8 cellular contexts compared by ENCODE assay signal in the genomic region with DNA sequence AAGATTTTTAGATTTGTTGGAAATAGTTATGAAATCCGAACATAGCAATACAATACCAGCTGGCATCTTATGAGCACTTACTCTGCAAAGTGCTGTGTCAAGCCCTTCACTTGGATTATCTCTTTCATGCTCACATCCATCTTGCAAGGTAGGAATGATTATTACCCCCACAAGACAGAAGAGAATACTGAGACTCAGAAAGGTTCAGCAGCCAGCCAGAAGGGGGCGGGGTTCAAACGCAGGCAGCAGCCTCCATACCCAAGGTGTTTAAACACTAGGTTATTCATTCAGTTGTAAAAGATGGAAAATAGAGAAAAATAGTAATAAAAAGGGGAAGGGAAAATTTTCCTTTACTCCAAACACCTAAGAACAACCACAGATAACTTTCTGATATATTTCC.
DNase-seq lines count a peak whose midpoint lies in the region; ATAC-seq and TF ChIP-seq lines count a peak whose summit lies in the region.
"Had no signal": no experiment of that assay in that cellular context is flagged by ENCODE, and none has a peak within 500 bp of the region (broad histone marks: within the 10 kb centered on the region; RNA-seq: fewer than 3 reads in every experiment).

No MANE protein-coding gene starts in this region.

- DNase-seq in RWPE2 (ENCODE audit: low spot score) (no peak), right lobe of liver (no peak)
- DNase-seq in effector memory CD8-positive, alpha-beta T cell: no peak

- intact Hi-C loops in right lobe of liver (cut with DNase I): no loop called here

- H3K9me3 ChIP-seq in RWPE2 (ENCODE audit: severe bottlenecking) (no peaks in the 10 kb centered on the region), right lobe of liver (no peaks in the 10 kb centered on the region)

- H3K4me3 ChIP-seq in RWPE2 (ENCODE audit: severe bottlenecking) (no peak overlapping the region), right lobe of liver (no peak overlapping the region)

- no peak overlapping the region for H3K27ac ChIP-seq in RWPE2 (ENCODE audit: poor library complexity, severe bottlenecking)
- no peak overlapping the region for H3K27ac ChIP-seq in right lobe of liver

- H3K4me1 Mint-ChIP-seq in effector memory CD8-positive, alpha-beta T cell (ENCODE audit: low read depth in 2 of 2): no peaks in the 10 kb centered on the region

- H3K9me3 Mint-ChIP-seq in effector memory CD8-positive, alpha-beta T cell: peaks cover 0 to 7% of the 10 kb centered on the region in 2 donors
- H3K9me3 Mint-ChIP-seq: WTC11 had no signal

- H3K36me3 ChIP-seq in RWPE2 (ENCODE audit: low read depth) (no peaks in the 10 kb centered on the region), right lobe of liver (no peaks in the 10 kb centered on the region)

- H3K27me3 ChIP-seq in RWPE2 (ENCODE audit: insufficient read depth, poor library complexity, severe bottlenecking) (no peaks in the 10 kb centered on the region), right lobe of liver (no peaks in the 10 kb centered on the region)

- ATAC-seq in GM18502 (IDR thresholded peaks at IDR 0.05; ENCODE audit: poor library complexity, unreplicated experiment) (peak; percentile 70), HG02759 (IDR thresholded peaks at IDR 0.05; ENCODE audit: unreplicated experiment) (peak; percentile 51), RWPE2 (ENCODE audit: low read depth) (no peak), right lobe of liver (peak; percentile 21 to 64 (median 40)), GM18909 (IDR thresholded peaks at IDR 0.05; ENCODE audit: poor library complexity, unreplicated experiment) (no peak), HG02763 (IDR thresholded peaks at IDR 0.05; ENCODE audit: unreplicated experiment) (no peak)
- no peak for ATAC-seq in effector memory CD8-positive, alpha-beta T cell (replicated peaks)
- ATAC-seq: WTC11 had no signal

- peak; percentile 44 for TF ChIP-seq CTCF in RWPE2 (IDR thresholded peaks at IDR 0.05; ENCODE audit: poor library complexity, severe bottlenecking)
- peak in 3 of 4 donors; percentile 10 to 38 (median 19) for TF ChIP-seq CTCF in right lobe of liver (IDR thresholded peaks at IDR 0.05)

- no peak for TF ChIP-seq POLR2A in right lobe of liver (IDR thresholded peaks at IDR 0.05)

- H3K4me1 ChIP-seq in RWPE2 (ENCODE audit: insufficient read depth, poor library complexity, severe bottlenecking) (peaks cover 22% of the 10 kb centered on the region), right lobe of liver (peaks cover 0 to 14% (median 0%) of the 10 kb centered on the region in 4 donors)

- 58% methylated on average over 3 of the region's 3 CpGs for WGBS in right lobe of liver (ENCODE audit: insufficient coverage, low coverage, low lambda C conversion rate, missing lambda C conversion rate)

- H3K4me3 Mint-ChIP-seq in effector memory CD8-positive, alpha-beta T cell: no peak overlapping the region
- H3K4me3 Mint-ChIP-seq: WTC11 had no signal

- no peaks in the 10 kb centered on the region for H3K36me3 Mint-ChIP-seq in effector memory CD8-positive, alpha-beta T cell (ENCODE audit: insufficient read depth)

- no peak overlapping the region for H3K27ac Mint-ChIP-seq in effector memory CD8-positive, alpha-beta T cell
- H3K27ac Mint-ChIP-seq: WTC11 had no signal

- H3K27me3 Mint-ChIP-seq in effector memory CD8-positive, alpha-beta T cell: peaks cover 0 to 15% of the 10 kb centered on the region in 2 donors

Comparison
In these comparisons a context has a peak if more than half of its experiments do, and no peak if none do; other contexts are left out.
1. ATAC-seq: peak in GM18502 (single experiment), HG02759 (single experiment) and right lobe of liver (4 of 4); none in RWPE2 (single experiment), effector memory CD8-positive, alpha-beta T cell (single experiment), GM18909 (single experiment) and HG02763 (single experiment).